ENCODE assay signal across 22 cellular contexts in the genomic region with DNA sequence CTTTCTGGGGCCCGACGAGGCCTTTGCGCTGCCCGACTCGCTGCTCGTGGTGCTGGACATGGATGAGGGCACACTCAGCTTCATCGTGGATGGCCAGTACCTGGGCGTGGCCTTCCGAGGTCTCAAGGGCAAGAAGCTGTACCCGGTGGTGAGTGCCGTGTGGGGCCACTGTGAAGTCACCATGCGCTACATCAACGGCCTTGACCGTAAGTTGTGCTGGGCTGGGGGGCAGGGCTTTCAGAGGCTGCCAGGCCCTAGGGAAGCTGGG. TPM values are rescaled to one million over a fixed set of nuclear protein-coding genes. Genes with fewer than 3 reads are reported as not detected.
"Had no signal": no experiment of that assay in that cellular context is flagged by ENCODE, and none has a peak within 500 bp of the region (broad histone marks: within the 10 kb centered on the region; RNA-seq: fewer than 3 reads in every experiment).

No MANE protein-coding gene starts in this region.

- H3K36me3 ChIP-seq: heart right ventricle, left ventricle myocardium inferior, neural progenitor cell, suprapubic skin, tibial nerve, uterus had no signal

- H3K4me3 Mint-ChIP-seq: naive thymus-derived CD4-positive, alpha-beta T cell; nephron progenitor cell; neural progenitor cell; stimulated activated naive CD8-positive, alpha-beta T cell treated with anti-CD3 and anti-CD28 coated beads, Interleukin-15, Interleukin-2, amounts not matched to agents 100 ng/mL and 50 ng/mL, for 24 hours; type B pancreatic cell had no signal

- H3K27ac Mint-ChIP-seq: naive thymus-derived CD4-positive, alpha-beta T cell; neural progenitor cell; stimulated activated naive CD8-positive, alpha-beta T cell treated with anti-CD3 and anti-CD28 coated beads, Interleukin-15, Interleukin-2, amounts not matched to agents 100 ng/mL and 50 ng/mL, for 24 hours; type B pancreatic cell had no signal

- H3K4me3 ChIP-seq: heart right ventricle, hepatocyte, left ventricle myocardium inferior, lung, mucosa of descending colon, neural progenitor cell, psoas muscle, smooth muscle cell, suprapubic skin, tibial nerve, uterus had no signal

- H3K9me3 ChIP-seq: heart right ventricle, left ventricle myocardium inferior, mucosa of descending colon, psoas muscle, suprapubic skin, tibial nerve, uterus had no signal

- H2AFZ ChIP-seq: hepatocyte, neural progenitor cell, parathyroid adenoma had no signal

- H3K27me3 ChIP-seq: heart right ventricle, hepatocyte, suprapubic skin, tibial nerve, uterus had no signal

- H3K9ac ChIP-seq: neural progenitor cell, parathyroid adenoma had no signal

- ATAC-seq: mucosa of descending colon; naive thymus-derived CD4-positive, alpha-beta T cell; psoas muscle had no signal

- H3K9me3 Mint-ChIP-seq: nephron progenitor cell; neural progenitor cell; stimulated activated naive CD8-positive, alpha-beta T cell treated with anti-CD3 and anti-CD28 coated beads, Interleukin-15, Interleukin-2, amounts not matched to agents 100 ng/mL and 50 ng/mL, for 24 hours; type B pancreatic cell had no signal

- H3K4me2 ChIP-seq: hepatocyte, neural progenitor cell, smooth muscle cell had no signal

- H3K27me3 Mint-ChIP-seq: type B pancreatic cell had no signal

- H3K4me1 ChIP-seq: parathyroid adenoma, psoas muscle, suprapubic skin, tibial nerve, uterus had no signal

- H3K27ac ChIP-seq: hepatocyte, neural progenitor cell, parathyroid adenoma, psoas muscle, suprapubic skin, tibial nerve, uterus had no signal

- DNase-seq: heart right ventricle; islet precursor cell; left ventricle myocardium inferior; mesendoderm; midbrain; mucosa of descending colon; naive thymus-derived CD4-positive, alpha-beta T cell; nephron progenitor cell; psoas muscle; stimulated activated CD4-positive, alpha-beta T cell treated with anti-CD3 and anti-CD28 coated beads, Interleukin-1b, Interleukin-23, amount 100 ng/mL, for 48 hours; stimulated activated CD4-positive, alpha-beta T cell treated with anti-CD3 and anti-CD28 coated beads, Interleukin-2, amount 100 ng/mL, for 48 hours; stimulated activated naive CD4-positive, alpha-beta T cell; uterus had no signal

RNA-seq across cellular contexts. Expression of a gene that starts 15.4 kb away (rescaled TPM):
- total RNA-seq: naive thymus-derived CD4-positive, alpha-beta T cell had no signal
- polyA plus RNA-seq: naive thymus-derived CD4-positive, alpha-beta T cell had no signal
